In the genomic region with DNA sequence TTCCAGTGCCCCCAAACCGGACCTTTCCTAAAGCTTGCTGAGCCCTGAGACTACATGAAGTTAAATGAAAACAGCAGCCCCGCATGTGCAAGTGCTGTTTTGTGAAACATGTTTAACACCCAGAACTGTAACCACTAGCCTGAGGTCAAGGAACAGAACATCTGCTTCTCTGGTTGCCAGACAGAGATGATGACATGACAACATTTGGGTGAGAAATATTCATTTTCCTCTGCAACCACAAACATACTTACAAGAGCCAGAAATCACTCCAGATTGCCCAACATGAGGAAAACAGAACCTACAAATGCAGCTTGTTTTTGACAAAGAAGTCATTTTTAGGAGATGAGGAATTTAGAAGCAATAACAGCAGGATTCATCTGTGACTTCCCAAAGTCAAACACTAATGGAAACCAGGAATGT, we compare ENCODE assay signal across 9 cellular contexts.
DNase-seq lines count a peak whose midpoint lies in the region; ATAC-seq and TF ChIP-seq lines count a peak whose summit lies in the region.
"Had no signal": no experiment of that assay in that cellular context is flagged by ENCODE, and none has a peak within 500 bp of the region (broad histone marks: within the 10 kb centered on the region; RNA-seq: fewer than 3 reads in every experiment).

No MANE protein-coding gene starts in this region.

- H3K27ac ChIP-seq in SJSA1 = peak overlapping the region; percentile 69
- H3K27ac ChIP-seq in gastroesophageal sphincter = peak overlapping the region in 3 of 4 donors; percentile 33 to 63 (median 61)
- H3K27ac ChIP-seq in tibial nerve = peak overlapping the region in 3 of 4 donors; percentile 50 to 70 (median 63)
- H3K27ac ChIP-seq in H9 (ENCODE audit: insufficient read length, low read depth, low read length) = no peak overlapping the region
- H3K27ac ChIP-seq: BLaER1 had no signal

- TF ChIP-seq POLR2A in gastroesophageal sphincter (IDR thresholded peaks at IDR 0.05) = no peak
- no peak for TF ChIP-seq POLR2A in tibial nerve (IDR thresholded peaks at IDR 0.05)

- no peak overlapping the region for H2BK15ac ChIP-seq in H9 (ENCODE audit: low read depth, low read length)

- TF ChIP-seq EP300 in gastroesophageal sphincter (IDR thresholded peaks at IDR 0.05) (no peak), tibial nerve (IDR thresholded peaks at IDR 0.05) (peak; percentile 90 to 98)

- no peak overlapping the region for H2BK120ac ChIP-seq in H9 (ENCODE audit: low read depth, low read length, poor library complexity, severe bottlenecking)

- no peak overlapping the region for H2AFZ ChIP-seq in H9 (ENCODE audit: low read length)

- no peak overlapping the region for H4K91ac ChIP-seq in H9 (ENCODE audit: insufficient read length, low read depth, low read length)

- H3K23me2 ChIP-seq in H9 (ENCODE audit: insufficient read length, low read depth, low read length, poor library complexity, severe bottlenecking) = no peaks in the 10 kb centered on the region

- peak overlapping the region; percentile 87 for H3K27ac Mint-ChIP-seq in activated CD4-positive, alpha-beta T cell treated with anti-CD3 and anti-CD28 coated beads, Interleukin-2, amount 10 ng/mL, durations not matched to agents 24 days and 14 days
- H3K27ac Mint-ChIP-seq in H9 = peak overlapping the region in 1 of 3 experiments; percentile 29; a peak in 2 of 7 replicates

- no peaks in the 10 kb centered on the region for H3K79me2 ChIP-seq in H9 (ENCODE audit: insufficient read depth, low read length)

- H2BK12ac ChIP-seq in H9 (ENCODE audit: insufficient read length, low read depth, low read length) = no peak overlapping the region

- no peak overlapping the region for H3K9ac ChIP-seq in H9 (ENCODE audit: extremely low read depth, insufficient read length, low read length)
- H3K9ac ChIP-seq: BLaER1 had no signal

- TF ChIP-seq CTCF in gastroesophageal sphincter (IDR thresholded peaks at IDR 0.05) (no peak), tibial nerve (IDR thresholded peaks at IDR 0.05) (no peak), H9 (conservative IDR thresholded peaks at IDR 0.05) (no peak)

- H3K14ac ChIP-seq in H9 (ENCODE audit: insufficient read depth, low read length) = no peak overlapping the region

- WGBS in gastroesophageal sphincter (ENCODE audit: low coverage in 1 of 2), 2 donors = 33 to 60% methylated on average over 1 to 2 of the region's 2 CpGs
- WGBS in tibial nerve, 2 donors = 6 to 47% methylated on average over 2 of the region's 2 CpGs
- no CpG with 5 or more reads among the region's 2 CpGs for WGBS in H9 (ENCODE audit: extremely low coverage, insufficient read length, low lambda C conversion rate)

- no peaks in the 10 kb centered on the region for H4K20me1 ChIP-seq in H9 (ENCODE audit: control insufficient read depth, insufficient read depth, insufficient read length)

- H3K4me3 ChIP-seq in SJSA1 (no peak overlapping the region), gastroesophageal sphincter (no peak overlapping the region), tibial nerve (no peak overlapping the region)
- H3K4me3 ChIP-seq: BLaER1 had no signal

- intact Hi-C loops in activated CD4-positive, alpha-beta T cell treated with anti-CD3 and anti-CD28 coated beads, Interleukin-2, amount 10 ng/mL, durations not matched to agents 24 days and 14 days (cut with micrococcal nuclease) = loop anchor here (1.0 to 5.0 kb wide), 5 partner anchors 24 to 359 kb away; partner anchors contain the start of genes DNAI7 and ETFRF1

- H3K56ac ChIP-seq in H9 (ENCODE audit: insufficient read length, low read depth, low read length) = no peak overlapping the region

- H2AK5ac ChIP-seq in H9 (ENCODE audit: insufficient read length, low read length) = no peak overlapping the region

- no peaks in the 10 kb centered on the region for H3K9me3 Mint-ChIP-seq in activated CD4-positive, alpha-beta T cell treated with anti-CD3 and anti-CD28 coated beads, Interleukin-2, amount 10 ng/mL, durations not matched to agents 24 days and 14 days
- no peaks in the 10 kb centered on the region for H3K9me3 Mint-ChIP-seq in H9

- H3K4me1 ChIP-seq in SJSA1 (replicated peaks) (peaks cover 32% of the 10 kb centered on the region), gastroesophageal sphincter (peaks cover 2 to 40% (median 18%) of the 10 kb centered on the region in 3 donors), tibial nerve (peaks cover 0 to 43% (median 26%) of the 10 kb centered on the region in 4 donors), H9 (ENCODE audit: insufficient read depth, low read length) (no peaks in the 10 kb centered on the region)

- H2BK20ac ChIP-seq in H9 (ENCODE audit: low read depth, low read length, poor library complexity, severe bottlenecking) = no peak overlapping the region

- H3T11ph ChIP-seq in H9 (ENCODE audit: low read length) = no peak overlapping the region

- H3K36me3 Mint-ChIP-seq in activated CD4-positive, alpha-beta T cell treated with anti-CD3 and anti-CD28 coated beads, Interleukin-2, amount 10 ng/mL, durations not matched to agents 24 days and 14 days (ENCODE audit: low read depth) = peaks cover 19% of the 10 kb centered on the region
- peaks cover 26 to 79% (median 54%) of the 10 kb centered on the region in 3 experiments for H3K36me3 Mint-ChIP-seq in H9 (ENCODE audit: insufficient read depth in 1 of 3, low read depth in 3 of 3)

- H3K79me1 ChIP-seq in H9 (ENCODE audit: insufficient read depth, low read depth, low read length, poor library complexity, severe bottlenecking) = no peaks in the 10 kb centered on the region

- H3K9me3 ChIP-seq in SJSA1 (replicated peaks) (no peaks in the 10 kb centered on the region), gastroesophageal sphincter (no peaks in the 10 kb centered on the region), tibial nerve (no peaks in the 10 kb centered on the region), H9 (ENCODE audit: control insufficient read depth, low read depth, low read length) (no peaks in the 10 kb centered on the region)
- H3K9me3 ChIP-seq: BLaER1 had no signal

- H3K4me3 Mint-ChIP-seq in activated CD4-positive, alpha-beta T cell treated with anti-CD3 and anti-CD28 coated beads, Interleukin-2, amount 10 ng/mL, durations not matched to agents 24 days and 14 days = peak overlapping the region; percentile 63
- no peak overlapping the region for H3K4me3 Mint-ChIP-seq in H9

- DNase-seq in activated CD4-positive, alpha-beta T cell treated with anti-CD3 and anti-CD28 coated beads, Interleukin-2, amount 10 ng/mL, durations not matched to agents 24 days and 14 days = peak; percentile 76
- DNase-seq in activated CD4-positive, alpha-beta T cell treated with anti-CD3 and anti-CD28 coated beads for 1 hour = no peak
- DNase-seq in SJSA1 (ENCODE audit: low read depth in 1 of 2, low spot score in 2 of 2) (peak in 1 of 2 experiments; percentile 28), tibial nerve (ENCODE audit: low spot score in 2 of 2) (peak; percentile 31 to 84), H9 (no peak), kidney glomerular epithelial cell (lab: John Stamatoyannopoulos, UW) (no peak)

- H3K36me3 ChIP-seq in SJSA1 (peaks cover 29% of the 10 kb centered on the region), gastroesophageal sphincter (no peaks in the 10 kb centered on the region), tibial nerve (no peaks in the 10 kb centered on the region)

- H3K27me3 Mint-ChIP-seq in activated CD4-positive, alpha-beta T cell treated with anti-CD3 and anti-CD28 coated beads, Interleukin-2, amount 10 ng/mL, durations not matched to agents 24 days and 14 days = no peaks in the 10 kb centered on the region
- no peaks in the 10 kb centered on the region for H3K27me3 Mint-ChIP-seq in H9 (ENCODE audit: low read depth)

- H3K18ac ChIP-seq in H9 (ENCODE audit: insufficient read length, low read depth, low read length) = no peak overlapping the region

- no peak overlapping the region for H3K4ac ChIP-seq in H9 (ENCODE audit: low read depth, low read length)

- no peak overlapping the region for H2BK5ac ChIP-seq in H9 (ENCODE audit: insufficient read length, low read length)

- no peak overlapping the region for H4K8ac ChIP-seq in H9 (replicated peaks; ENCODE audit: insufficient read length, low read depth, low read length)

- ATAC-seq in HG02870 (IDR thresholded peaks at IDR 0.05; ENCODE audit: unreplicated experiment) (peak; percentile 41), gastroesophageal sphincter (peak; percentile 87)

- no peak overlapping the region for H3K4me2 ChIP-seq in H9 (ENCODE audit: insufficient read depth, insufficient read length, low read length)
- H3K4me2 ChIP-seq: BLaER1 had no signal

- no peak overlapping the region for H4K5ac ChIP-seq in H9 (ENCODE audit: insufficient read length, low read depth, low read length)

- no peaks in the 10 kb centered on the region for H3K27me3 ChIP-seq in SJSA1 (replicated peaks)
- H3K27me3 ChIP-seq in gastroesophageal sphincter = no peaks in the 10 kb centered on the region
- no peaks in the 10 kb centered on the region for H3K27me3 ChIP-seq in tibial nerve
- H3K27me3 ChIP-seq in H9 (ENCODE audit: insufficient read depth, low read length) = no peaks in the 10 kb centered on the region
- H3K27me3 ChIP-seq: BLaER1 had no signal

- no peak overlapping the region for H3K23ac ChIP-seq in H9 (ENCODE audit: insufficient read length, low read depth, low read length)

- H3K4me1 Mint-ChIP-seq in activated CD4-positive, alpha-beta T cell treated with anti-CD3 and anti-CD28 coated beads, Interleukin-2, amount 10 ng/mL, durations not matched to agents 24 days and 14 days = peaks cover 40% of the 10 kb centered on the region
- no peaks in the 10 kb centered on the region for H3K4me1 Mint-ChIP-seq in H9

Comparison
In these comparisons a context has a peak if more than half of its experiments do, and no peak if none do; other contexts are left out.
1. DNase-seq: peak in activated CD4-positive, alpha-beta T cell treated with anti-CD3 and anti-CD28 coated beads, Interleukin-2, amount 10 ng/mL, durations not matched to agents 24 days and 14 days (single experiment) and tibial nerve (2 of 2); none in activated CD4-positive, alpha-beta T cell treated with anti-CD3 and anti-CD28 coated beads for 1 hour (single experiment), H9 (single experiment) and kidney glomerular epithelial cell (single experiment).